In the genomic region with DNA sequence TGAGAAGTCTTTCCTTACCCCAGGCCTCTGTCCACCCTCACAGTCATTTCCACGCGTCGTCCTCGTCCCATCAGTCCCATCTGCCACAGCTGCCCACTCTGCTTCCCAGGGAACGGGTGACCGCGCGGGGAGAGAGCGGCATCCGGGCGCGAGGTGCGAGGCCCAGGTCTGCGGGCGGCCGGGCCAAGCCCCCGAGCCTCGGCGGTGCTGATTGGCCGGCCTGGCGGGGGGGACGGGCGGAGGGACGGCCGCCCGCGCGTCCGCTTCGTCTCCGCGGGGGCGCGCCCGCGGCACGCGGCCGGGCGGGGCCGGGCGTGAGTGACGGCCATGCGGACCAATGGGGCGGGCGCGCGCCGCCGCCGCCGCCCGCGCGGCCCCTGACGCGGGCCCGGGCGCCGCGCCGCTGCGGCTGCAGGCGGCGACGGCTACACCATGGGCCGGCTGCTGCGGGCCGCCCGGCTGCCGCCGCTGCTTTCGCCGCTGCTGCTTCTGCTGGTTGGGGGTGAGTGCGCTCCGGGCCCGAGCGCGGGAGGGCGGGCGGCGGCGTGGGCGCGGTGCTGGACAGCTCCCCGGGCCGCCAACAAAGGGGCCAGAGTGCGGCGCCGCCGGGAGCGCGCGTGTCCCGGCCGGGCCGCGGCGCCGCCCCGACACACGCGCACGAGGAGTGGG, we compare ENCODE assay signal across 8 cellular contexts. TPM values are rescaled to one million over a fixed set of nuclear protein-coding genes. Genes with fewer than 3 reads are reported as not detected.
DNase-seq lines count a peak whose midpoint lies in the region; ATAC-seq, FAIRE-seq and TF ChIP-seq lines count a peak whose summit lies in the region.

A gene with protein sequence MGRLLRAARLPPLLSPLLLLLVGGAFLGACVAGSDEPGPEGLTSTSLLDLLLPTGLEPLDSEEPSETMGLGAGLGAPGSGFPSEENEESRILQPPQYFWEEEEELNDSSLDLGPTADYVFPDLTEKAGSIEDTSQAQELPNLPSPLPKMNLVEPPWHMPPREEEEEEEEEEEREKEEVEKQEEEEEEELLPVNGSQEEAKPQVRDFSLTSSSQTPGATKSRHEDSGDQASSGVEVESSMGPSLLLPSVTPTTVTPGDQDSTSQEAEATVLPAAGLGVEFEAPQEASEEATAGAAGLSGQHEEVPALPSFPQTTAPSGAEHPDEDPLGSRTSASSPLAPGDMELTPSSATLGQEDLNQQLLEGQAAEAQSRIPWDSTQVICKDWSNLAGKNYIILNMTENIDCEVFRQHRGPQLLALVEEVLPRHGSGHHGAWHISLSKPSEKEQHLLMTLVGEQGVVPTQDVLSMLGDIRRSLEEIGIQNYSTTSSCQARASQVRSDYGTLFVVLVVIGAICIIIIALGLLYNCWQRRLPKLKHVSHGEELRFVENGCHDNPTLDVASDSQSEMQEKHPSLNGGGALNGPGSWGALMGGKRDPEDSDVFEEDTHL (plus strand): TSS at position 398 of the 669 bp plus-strand sequence. CDS start 35 bp downstream, at position 433.

- no peaks in the 10 kb centered on the region for H3F3A ChIP-seq in PC-3 (ENCODE audit: low read length, unreplicated experiment)

- peak within 1 kb of the TSS; percentile 83 for H3K4me2 ChIP-seq in PC-3 (ENCODE audit: low read length)

- no peaks in the 10 kb centered on the region for H3K9me2 ChIP-seq in PC-3 (replicated peaks; ENCODE audit: low read length)

- H3K27ac ChIP-seq in PC-3 (ENCODE audit: low read length) (no peak within 1 kb of the TSS), ovary (no peak within 1 kb of the TSS)

- BruUV-seq in PC-3 (replicated peaks; lab: Mats Ljungman, UMichigan), result no TSS peak

- no peaks in the 10 kb centered on the region for H3K36me3 ChIP-seq in PC-3 (ENCODE audit: low read depth, low read length)
- no peaks in the 10 kb centered on the region for H3K36me3 ChIP-seq in ovary

- H2AFZ ChIP-seq in PC-3 (ENCODE audit: low read length), result peak within 1 kb of the TSS; percentile 54

- peaks cover 33% of the 10 kb centered on the region for H3K4me1 Mint-ChIP-seq in activated naive CD8-positive, alpha-beta T cell treated with anti-CD3 and anti-CD28 coated beads, Interleukin-2, amount 50 U/mL, for 24 hours

- ATAC-seq in PC-3, result peak; percentile 69
- peak; percentile 29 for ATAC-seq in activated naive CD8-positive, alpha-beta T cell treated with anti-CD3 and anti-CD28 coated beads, Interleukin-2, amount 50 U/mL, for 24 hours
- ATAC-seq in GM19324 (IDR thresholded peaks at IDR 0.05; ENCODE audit: low FRiP score, unreplicated experiment), result no peak
- ATAC-seq in HG02623 (IDR thresholded peaks at IDR 0.05; ENCODE audit: unreplicated experiment), result no peak

- no peaks in the 10 kb centered on the region for H4K20me1 ChIP-seq in PC-3 (ENCODE audit: low read length)

- H3K4me3 ChIP-seq in HFF-Myc (replicated peaks; ENCODE audit: low read depth, low read length) (peak within 1 kb of the TSS; percentile 62), PC-3 (ENCODE audit: low read length) (peak within 1 kb of the TSS; percentile 63), ovary (peak within 1 kb of the TSS; percentile 32)

- no peak within 1 kb of the TSS for H3K27ac Mint-ChIP-seq in activated naive CD8-positive, alpha-beta T cell treated with anti-CD3 and anti-CD28 coated beads, Interleukin-2, amount 50 U/mL, for 24 hours

- H3K27me3 ChIP-seq in PC-3 (ENCODE audit: low read length) (no peaks in the 10 kb centered on the region), ovary (no peaks in the 10 kb centered on the region)

- CTCF ChIA-PET in PC-3 (lab: Charles Lee), result interaction anchor here (0.6 kb wide), 1 partner anchor 70 kb away, joined by 4 read pairs; no protein-coding TSS in a partner anchor

- TF ChIP-seq EP300 in ovary (IDR thresholded peaks at IDR 0.05), result no peak

- 0 out of 2 replicates have a peak, but pooled peaks cover 11% of the 10 kb centered on the region for H3K79me2 ChIP-seq in PC-3 (ENCODE audit: low read length)

- H3K27me3 Mint-ChIP-seq in activated naive CD8-positive, alpha-beta T cell treated with anti-CD3 and anti-CD28 coated beads, Interleukin-2, amount 50 U/mL, for 24 hours, result peaks cover 45% of the 10 kb centered on the region

- DNase-seq in D721Med (ENCODE audit: insufficient read length, low spot score), result peak; percentile 80
- no peak for DNase-seq in HFF-Myc (ENCODE audit: extremely low read depth, low read depth)
- DNase-seq in PC-3, result peak; percentile 38
- DNase-seq in activated naive CD8-positive, alpha-beta T cell treated with anti-CD3 and anti-CD28 coated beads, Interleukin-2, amount 50 U/mL, for 24 hours, result peak; percentile 34
- peak; percentile 77 for DNase-seq in cardiac septum (ENCODE audit: low spot score)
- peak; percentile 45 to 75 (median 64) for DNase-seq in ovary

- peak within 1 kb of the TSS; percentile 70 for H3K4me3 Mint-ChIP-seq in activated naive CD8-positive, alpha-beta T cell treated with anti-CD3 and anti-CD28 coated beads, Interleukin-2, amount 50 U/mL, for 24 hours

- H3K4me1 ChIP-seq in PC-3 (ENCODE audit: insufficient read depth, low read length), result no peaks in the 10 kb centered on the region; the same call in 1 of the 2 replicates
- peaks cover 12% of the 10 kb centered on the region for H3K4me1 ChIP-seq in ovary (ENCODE audit: insufficient read depth)

- intact Hi-C loops in PC-3 (cut with micrococcal nuclease), result no loop called here
- intact Hi-C loops in cardiac septum (cut with DNase I), result loop anchor here (2.0 kb wide), 1 partner anchor 30 kb away; a partner anchor contains a TSS
- intact Hi-C loops in ovary (cut with DNase I), result no loop called here

- POLR2A ChIA-PET in PC-3 (lab: Charles Lee; ENCODE audit: unreplicated experiment), result no interaction called here

- no peaks in the 10 kb centered on the region for H3K9me3 ChIP-seq in PC-3 (ENCODE audit: low read length)
- no peaks in the 10 kb centered on the region for H3K9me3 ChIP-seq in ovary

- TF ChIP-seq CTCF in D721Med (IDR thresholded peaks at IDR 0.05; ENCODE audit: insufficient read depth, missing control alignments) (no peak), HFF-Myc (IDR thresholded peaks at IDR 0.05; ENCODE audit: low read depth, low read length, missing control alignments) (no peak), PC-3 (conservative IDR thresholded peaks at IDR 0.05; ENCODE audit: low read depth, low read length) (no peak), ovary (IDR thresholded peaks at IDR 0.05) (no peak)

- no peak for FAIRE-seq in D721Med (lab: Jason Lieb, UNC)

- 2 to 4% (median 4%) methylated on average over 52 to 101 of the region's 104 CpGs for WGBS in ovary, 3 donors

- peaks cover 2% of the 10 kb centered on the region for H3K36me3 Mint-ChIP-seq in activated naive CD8-positive, alpha-beta T cell treated with anti-CD3 and anti-CD28 coated beads, Interleukin-2, amount 50 U/mL, for 24 hours (ENCODE audit: low read depth)

- H3K9me3 Mint-ChIP-seq in activated naive CD8-positive, alpha-beta T cell treated with anti-CD3 and anti-CD28 coated beads, Interleukin-2, amount 50 U/mL, for 24 hours, result no peaks in the 10 kb centered on the region

- peak within 1 kb of the TSS; percentile 41; the same call in 1 of the 2 replicates for H3K9ac ChIP-seq in PC-3 (ENCODE audit: low read length)

- no peak for TF ChIP-seq POLR2A in ovary (IDR thresholded peaks at IDR 0.05)

RNA-seq across cellular contexts. Expression of the gene that starts here (rescaled TPM):
- total RNA-seq in PC-3 (2014; rRNA removed) (32.4 and 45.8 TPM in 2 replicates), cardiac septum (2.2 TPM), ovary (10 to 100 TPM in 3 of 7 donors, 1 to 10 TPM in 4; 5.3 to 14.3 (median 7.3) TPM)
- polyA plus RNA-seq in ovary, result 1 to 10 TPM; 8.9 to 10.0 TPM

Comparison
In these comparisons a context has a peak if more than half of its experiments do, and no peak if none do; other contexts are left out.
1. ATAC-seq: peak in PC-3 (single experiment) and activated naive CD8-positive, alpha-beta T cell treated with anti-CD3 and anti-CD28 coated beads, Interleukin-2, amount 50 U/mL, for 24 hours (single experiment); none in GM19324 (single experiment) and HG02623 (single experiment).
2. Peak in every context shown above with its lines, with median percentiles within 50 percentile points of each other: H3K4me3 ChIP-seq.